16 cellular contexts compared by ENCODE assay signal in the genomic region with DNA sequence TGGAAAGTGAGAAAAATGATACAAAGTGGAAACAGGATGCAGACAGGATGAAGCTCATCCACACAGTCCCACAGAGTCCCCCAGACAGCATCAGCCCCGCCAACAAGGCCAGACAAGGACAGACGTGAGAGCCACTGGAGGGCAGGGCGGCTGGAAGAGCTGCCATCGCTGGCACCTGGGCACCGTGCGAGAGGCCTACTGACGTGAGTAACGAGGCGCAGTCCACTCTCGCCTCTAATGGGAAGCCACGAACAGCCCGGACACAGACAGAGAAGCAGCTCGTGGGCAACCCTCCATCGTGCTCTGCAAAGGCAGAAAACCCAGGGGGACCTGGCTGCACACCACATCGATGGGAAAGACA.
"Had no signal": no experiment of that assay in that cellular context is flagged by ENCODE, and none has a peak within 500 bp of the region (broad histone marks: within the 10 kb centered on the region; RNA-seq: fewer than 3 reads in every experiment).

No MANE protein-coding gene starts in this region.

- H3K27me3 Mint-ChIP-seq: activated CD4-positive, alpha-beta T cell treated with anti-CD3 and anti-CD28 coated beads, Interleukin-2, amount 10 ng/mL, durations not matched to agents 24 days and 14 days; stimulated activated naive CD8-positive, alpha-beta T cell treated with anti-CD3 and anti-CD28 coated beads, Interleukin-15, Interleukin-2, amounts not matched to agents 100 ng/mL and 50 ng/mL, for 24 hours had no signal

- H3K27me3 ChIP-seq: colonic mucosa, right atrium auricular region, SJCRH30, suprapubic skin had no signal

- H3K4me3 ChIP-seq: colonic mucosa, right atrium auricular region, SJCRH30, suprapubic skin had no signal

- DNase-seq: activated CD4-positive, alpha-beta T cell treated with anti-CD3 and anti-CD28 coated beads, Interleukin-2, amount 10 ng/mL, durations not matched to agents 24 days and 14 days; activated CD4-positive, CD25-positive, alpha-beta regulatory T cell; activated naive CD4-positive, alpha-beta T cell treated with anti-CD3 and anti-CD28 coated beads, Interleukin-2, amount 50 U/mL, for 16 hours; colonic mucosa; hippocampal formation; SJCRH30; small intestine; stimulated activated CD4-positive, alpha-beta T cell treated with anti-CD3 and anti-CD28 coated beads, Interleukin-4, amount 100 ng/mL, for 4 hours; trophoblast cell had no signal

- H3K9me3 Mint-ChIP-seq: activated CD4-positive, alpha-beta T cell treated with anti-CD3 and anti-CD28 coated beads, Interleukin-2, amount 10 ng/mL, durations not matched to agents 24 days and 14 days; activated T-helper 2 cell treated with anti-CD3 and anti-CD28 coated beads, Interferon-gamma antibody, Interleukin-2, Interleukin-4, amounts not matched to agents 10 μg/mL and 5 μg/mL and 100 μg/mL, durations not matched to agents 14 hours and 24 hours and 36 hours; mesothelial cell of epicardium; stimulated activated naive CD8-positive, alpha-beta T cell treated with anti-CD3 and anti-CD28 coated beads, Interleukin-15, Interleukin-2, amounts not matched to agents 100 ng/mL and 50 ng/mL, for 24 hours; T-helper 2 cell treated with Interferon-gamma antibody and Interleukin-4, amounts not matched to agents 5 μg/mL and 100 μg/mL, for 36 hours had no signal

- H3K27ac Mint-ChIP-seq: activated CD4-positive, alpha-beta T cell treated with anti-CD3 and anti-CD28 coated beads, Interleukin-2, amount 10 ng/mL, durations not matched to agents 24 days and 14 days; activated T-helper 2 cell treated with anti-CD3 and anti-CD28 coated beads, Interferon-gamma antibody, Interleukin-2, Interleukin-4, amounts not matched to agents 10 μg/mL and 5 μg/mL and 100 μg/mL, durations not matched to agents 14 hours and 24 hours and 36 hours; mesothelial cell of epicardium; stimulated activated naive CD8-positive, alpha-beta T cell treated with anti-CD3 and anti-CD28 coated beads, Interleukin-15, Interleukin-2, amounts not matched to agents 100 ng/mL and 50 ng/mL, for 24 hours had no signal

- H3K36me3 ChIP-seq: colonic mucosa, right atrium auricular region, SJCRH30 had no signal

- ATAC-seq: esophagus mucosa had no signal

- H3K4me1 ChIP-seq: colonic mucosa, SJCRH30 had no signal

- H3K4me3 Mint-ChIP-seq: activated CD4-positive, alpha-beta T cell treated with anti-CD3 and anti-CD28 coated beads, Interleukin-2, amount 10 ng/mL, durations not matched to agents 24 days and 14 days; mesothelial cell of epicardium; stimulated activated naive CD8-positive, alpha-beta T cell treated with anti-CD3 and anti-CD28 coated beads, Interleukin-15, Interleukin-2, amounts not matched to agents 100 ng/mL and 50 ng/mL, for 24 hours; T-helper 2 cell treated with Interferon-gamma antibody and Interleukin-4, amounts not matched to agents 5 μg/mL and 100 μg/mL, for 36 hours had no signal

- H3K9me3 ChIP-seq: colonic mucosa, right atrium auricular region, SJCRH30, suprapubic skin had no signal
